In the genomic region with DNA sequence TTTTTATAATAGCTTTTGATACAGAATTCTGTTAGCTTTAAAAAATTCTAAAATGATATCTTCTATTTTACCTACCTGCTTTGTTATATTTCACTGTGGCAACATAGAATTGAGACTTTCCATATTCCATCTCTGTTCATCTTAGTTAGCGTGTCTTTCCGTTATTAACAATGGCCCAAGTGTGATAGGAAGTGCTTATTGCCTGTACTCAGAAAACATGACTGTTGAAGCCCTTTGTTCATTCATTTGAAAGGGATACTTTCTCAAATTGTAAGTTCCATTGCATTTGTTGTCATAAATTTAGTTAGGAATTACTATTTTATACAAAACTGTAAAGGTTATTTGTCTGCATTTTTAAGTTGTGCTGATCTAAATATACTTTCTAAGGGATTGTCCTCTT, we compare ENCODE assay signal across 29 cellular contexts.
DNase-seq lines count a peak whose midpoint lies in the region; ATAC-seq and TF ChIP-seq lines count a peak whose summit lies in the region.
"Had no signal": no experiment of that assay in that cellular context is flagged by ENCODE, and none has a peak within 500 bp of the region (broad histone marks: within the 10 kb centered on the region; RNA-seq: fewer than 3 reads in every experiment).

No MANE protein-coding gene starts in this region.

- no peak overlapping the region for H3K4me3 ChIP-seq in left ventricle myocardium inferior
- no peak overlapping the region for H3K4me3 ChIP-seq in sigmoid colon
- no peak overlapping the region for H3K4me3 ChIP-seq in GM23338
- H3K4me3 ChIP-seq: HAP-1, right lobe of liver, testis had no signal

- H3K4me1 Mint-ChIP-seq in GM23338: peaks cover 32% of the 10 kb centered on the region
- H3K4me1 Mint-ChIP-seq: activated CD8-positive, alpha-beta memory T cell treated with anti-CD3 and anti-CD28 coated beads, Interleukin-2, amount 10 ng/mL, durations not matched to agents 7 days and 5 days had no signal

- intact Hi-C loops in left ventricle myocardium inferior (cut with micrococcal nuclease) (no loop called here), Right ventricle myocardium inferior (cut with DNase I) (no loop called here), sigmoid colon (cut with DNase I) (no loop called here)

- peaks cover 95% of the 10 kb centered on the region for H3K4me1 ChIP-seq in left ventricle myocardium inferior
- peaks cover 0 to 97% (median 91%) of the 10 kb centered on the region in 4 donors for H3K4me1 ChIP-seq in sigmoid colon
- peaks cover 69% of the 10 kb centered on the region for H3K4me1 ChIP-seq in GM23338 (ENCODE audit: insufficient read depth)
- H3K4me1 ChIP-seq: parathyroid adenoma had no signal

- H3K79me2 ChIP-seq in GM23338 (replicated peaks; ENCODE audit: insufficient read depth): peaks cover 61% of the 10 kb centered on the region

- H3K27me3 Mint-ChIP-seq in GM23338 (ENCODE audit: insufficient read depth, low read depth, poor library complexity): no peaks in the 10 kb centered on the region
- H3K27me3 Mint-ChIP-seq: stimulated activated naive B cell treated with anti-CD40 and anti-IgM and Interleukin-4, amounts not matched to agents 10 μg/mL and 1 μg/mL and 100 μg/mL, for 72 hours had no signal

- H3K36me3 ChIP-seq in left ventricle myocardium inferior (no peaks in the 10 kb centered on the region), sigmoid colon (no peaks in the 10 kb centered on the region), GM23338 (ENCODE audit: insufficient read depth) (no peaks in the 10 kb centered on the region)
- H3K36me3 ChIP-seq: HAP-1, right lobe of liver had no signal

- TF ChIP-seq CTCF in left ventricle myocardium inferior (IDR thresholded peaks at IDR 0.05; ENCODE audit: borderline replicate concordance) (no peak), sigmoid colon (IDR thresholded peaks at IDR 0.05) (no peak), GM23338 (conservative IDR thresholded peaks at IDR 0.05; ENCODE audit: low read depth in 2 of 2) (no peak)

- H3K27ac ChIP-seq in left ventricle myocardium inferior (replicated peaks) (peak overlapping the region; percentile 67), sigmoid colon (peak overlapping the region; percentile 53 to 74 (median 64)), GM23338 (ENCODE audit: low read depth) (no peak overlapping the region)
- H3K27ac ChIP-seq: parathyroid adenoma, right lobe of liver had no signal

- H3K9me2 ChIP-seq in GM23338 (ENCODE audit: insufficient read depth): no peaks in the 10 kb centered on the region

- 92 to 97% methylated on average over 2 of the region's 2 CpGs for WGBS in sigmoid colon, 2 donors

- no peak overlapping the region for H3K27ac Mint-ChIP-seq in GM23338
- H3K27ac Mint-ChIP-seq: activated CD8-positive, alpha-beta memory T cell treated with anti-CD3 and anti-CD28 coated beads, Interleukin-2, amount 10 ng/mL, durations not matched to agents 7 days and 5 days; activated T-cell treated with anti-CD3 and anti-CD28 coated beads, Interleukin-2, amount 50 U/mL, for 72 hours; CD8-positive, alpha-beta T cell; nephron progenitor cell; stimulated activated naive B cell treated with anti-CD40 and anti-IgM and Interleukin-4, amounts not matched to agents 10 μg/mL and 1 μg/mL and 100 μg/mL, for 72 hours had no signal

- no peak overlapping the region for H3K4me2 ChIP-seq in GM23338

- H3K27me3 ChIP-seq in left ventricle myocardium inferior (ENCODE audit: low read depth) (no peaks in the 10 kb centered on the region), sigmoid colon (no peaks in the 10 kb centered on the region), GM23338 (ENCODE audit: insufficient read depth) (no peaks in the 10 kb centered on the region)
- H3K27me3 ChIP-seq: right lobe of liver, testis had no signal

- no peaks in the 10 kb centered on the region for H3F3A ChIP-seq in GM23338 (replicated peaks; ENCODE audit: low read depth)

- H3K9me3 ChIP-seq in left ventricle myocardium inferior (replicated peaks) (no peaks in the 10 kb centered on the region), sigmoid colon (no peaks in the 10 kb centered on the region)
- H3K9me3 ChIP-seq: HAP-1, right lobe of liver, testis had no signal

- H2AFZ ChIP-seq in GM23338: no peak overlapping the region
- H2AFZ ChIP-seq: parathyroid adenoma had no signal

- TF ChIP-seq EP300 in sigmoid colon (IDR thresholded peaks at IDR 0.05): no peak

- no peaks in the 10 kb centered on the region for H3K36me3 Mint-ChIP-seq in GM23338 (ENCODE audit: low read depth)
- H3K36me3 Mint-ChIP-seq: activated CD8-positive, alpha-beta memory T cell treated with anti-CD3 and anti-CD28 coated beads, Interleukin-2, amount 10 ng/mL, durations not matched to agents 7 days and 5 days; CD8-positive, alpha-beta T cell had no signal

- H4K20me1 ChIP-seq in GM23338 (replicated peaks; ENCODE audit: insufficient read depth): no peaks in the 10 kb centered on the region

- TF ChIP-seq POLR2A in sigmoid colon (IDR thresholded peaks at IDR 0.05): no peak

- H3K9me3 Mint-ChIP-seq in GM23338: no peaks in the 10 kb centered on the region
- H3K9me3 Mint-ChIP-seq: activated T-cell treated with anti-CD3 and anti-CD28 coated beads, Interleukin-2, amount 50 U/mL, for 72 hours; CD8-positive, alpha-beta T cell; nephron progenitor cell; stimulated activated naive B cell treated with anti-CD40 and anti-IgM and Interleukin-4, amounts not matched to agents 10 μg/mL and 1 μg/mL and 100 μg/mL, for 72 hours had no signal

- H3K4me3 Mint-ChIP-seq in GM23338: no peak overlapping the region
- H3K4me3 Mint-ChIP-seq: activated CD8-positive, alpha-beta memory T cell treated with anti-CD3 and anti-CD28 coated beads, Interleukin-2, amount 10 ng/mL, durations not matched to agents 7 days and 5 days; activated T-cell treated with anti-CD3 and anti-CD28 coated beads, Interleukin-2, amount 50 U/mL, for 72 hours; CD8-positive, alpha-beta T cell; nephron progenitor cell; stimulated activated naive B cell treated with anti-CD40 and anti-IgM and Interleukin-4, amounts not matched to agents 10 μg/mL and 1 μg/mL and 100 μg/mL, for 72 hours had no signal

- no peak for ATAC-seq in Right ventricle myocardium inferior
- ATAC-seq in HG03442 (IDR thresholded peaks at IDR 0.05; ENCODE audit: unreplicated experiment): no peak
- ATAC-seq in GM23338: no peak
- ATAC-seq: activated CD8-positive, alpha-beta memory T cell treated with anti-CD3 and anti-CD28 coated beads, Interleukin-2, amount 10 ng/mL, durations not matched to agents 7 days and 5 days; activated T-cell treated with anti-CD3 and anti-CD28 coated beads, Interleukin-2, amount 50 U/mL, for 72 hours; CD8-positive, alpha-beta T cell; esophagus mucosa; stimulated activated naive B cell treated with anti-CD40 and anti-IgM and Interleukin-4, amounts not matched to agents 10 μg/mL and 1 μg/mL and 100 μg/mL, for 72 hours had no signal

- DNase-seq in left ventricle myocardium inferior (no peak), Right ventricle myocardium inferior (ENCODE audit: missing footprints) (no peak), foreskin melanocyte (peak; percentile 71), sigmoid colon (no peak), T-helper 9 cell (no peak), NCI-H2029 treated with DMSO at 0.1 percent for 48 hours (lab: John Stamatoyannopoulos, UW) (no peak), GM23338 (ENCODE audit: low spot score) (no peak)
- DNase-seq: activated CD8-positive, alpha-beta memory T cell treated with anti-CD3 and anti-CD28 coated beads, Interleukin-2, amount 10 ng/mL, durations not matched to agents 7 days and 5 days; activated naive CD4-positive, alpha-beta T cell treated with Interleukin-2 at 50 U/mL for 16 hours; activated T-cell treated with anti-CD3 and anti-CD28 coated beads, Interleukin-2, amount 50 U/mL, for 72 hours; AML-193; CD8-positive, alpha-beta T cell; DMS 273 treated with DMSO at 0.1 percent for 48 hours; effector memory CD4-positive, alpha-beta T cell; KBM-7; midbrain; NCI-H1105 treated with DMSO at 0.1 percent for 48 hours; NCI-H2081; NCI-H226; nephron progenitor cell; right lobe of liver; SHP77 treated with DMSO at 0.1 percent for 48 hours; stimulated activated CD4-positive, alpha-beta T cell treated with anti-CD3 and anti-CD28 coated beads, Interleukin-15, amount 100 ng/mL, for 24 hours; stimulated activated naive B cell treated with anti-CD40 and anti-IgM and Interleukin-4, amounts not matched to agents 10 μg/mL and 1 μg/mL and 100 μg/mL, for 72 hours had no signal

TF ChIP-seq in GM23338, 12 proteins besides CTCF, POLR2A, EP300 and RAD21 (continues in another document):
- no peak for TF ChIP-seq ZNF114 (CRISPR knock-in tag; IDR thresholded peaks at IDR 0.05)
- no peak for TF ChIP-seq POLR2AphosphoS5 (IDR thresholded peaks at IDR 0.05; ENCODE audit: low read depth)
- no peak for TF ChIP-seq STAT1 (IDR thresholded peaks at IDR 0.05; ENCODE audit: unreplicated experiment)
